ENCODE assay signal across 11 cellular contexts in genomic region chr15:74202461-74203401, GRCh38. TPM values are rescaled to one million over a fixed set of nuclear protein-coding genes. Genes with fewer than 3 reads are reported as not detected.
DNase-seq lines count a peak whose midpoint lies in the region; ATAC-seq and TF ChIP-seq lines count a peak whose summit lies in the region.
"Had no signal": no experiment of that assay in that cellular context is flagged by ENCODE, and none has a peak within 500 bp of the region (broad histone marks: within the 10 kb centered on the region; RNA-seq: fewer than 3 reads in every experiment).

TSS of gene STRA6 (minus strand) at chr15:74202787. CDS start at chr15:74202267, 520 bp downstream.

- ATAC-seq in foreskin keratinocyte (peak; percentile 23), GM19452 (IDR thresholded peaks at IDR 0.05; ENCODE audit: unreplicated experiment) (no peak), HG03442 (IDR thresholded peaks at IDR 0.05; ENCODE audit: unreplicated experiment) (no peak)

- H3K27ac Mint-ChIP-seq in activated naive CD4-positive, alpha-beta T cell treated with anti-CD3 and anti-CD28 coated beads, Interleukin-2, amount 50 U/mL, for 24 hours, result peak within 1 kb of the TSS; percentile 55
- H3K27ac Mint-ChIP-seq: CD4-positive, CD25-positive, alpha-beta regulatory T cell had no signal

- no peak within 1 kb of the TSS for H3K27ac ChIP-seq in foreskin keratinocyte
- H3K27ac ChIP-seq: sigmoid colon had no signal

- no peaks in the 10 kb centered on the region for H3K9me3 Mint-ChIP-seq in activated naive CD4-positive, alpha-beta T cell treated with anti-CD3 and anti-CD28 coated beads, Interleukin-2, amount 50 U/mL, for 24 hours

- peak; percentile 40 for TF ChIP-seq CTCF in foreskin keratinocyte (conservative IDR thresholded peaks at IDR 0.05)

- H3K36me3 Mint-ChIP-seq in activated naive CD4-positive, alpha-beta T cell treated with anti-CD3 and anti-CD28 coated beads, Interleukin-2, amount 50 U/mL, for 24 hours, result no peaks in the 10 kb centered on the region
- H3K36me3 Mint-ChIP-seq: CD4-positive, CD25-positive, alpha-beta regulatory T cell had no signal

- peaks cover 3% of the 10 kb centered on the region for H3K27me3 Mint-ChIP-seq in activated naive CD4-positive, alpha-beta T cell treated with anti-CD3 and anti-CD28 coated beads, Interleukin-2, amount 50 U/mL, for 24 hours

- DNase-seq in activated naive CD4-positive, alpha-beta T cell (lab: John Stamatoyannopoulos, UW), result no peak
- DNase-seq in RPMI7951 (ENCODE audit: low read depth), result peak; percentile 91
- DNase-seq in foreskin keratinocyte, result no peak
- DNase-seq in ureter (ENCODE audit: low spot score), result peak; percentile 65
- DNase-seq in activated naive CD4-positive, alpha-beta T cell treated with anti-CD3 and anti-CD28 coated beads, Interleukin-2, amount 50 U/mL, for 16 hours, result no peak
- DNase-seq: CD4-positive, CD25-positive, alpha-beta regulatory T cell; sigmoid colon had no signal

- H3K4me1 Mint-ChIP-seq in activated naive CD4-positive, alpha-beta T cell treated with anti-CD3 and anti-CD28 coated beads, Interleukin-2, amount 50 U/mL, for 24 hours, result no peaks in the 10 kb centered on the region
- H3K4me1 Mint-ChIP-seq: CD4-positive, CD25-positive, alpha-beta regulatory T cell had no signal

- no peaks in the 10 kb centered on the region for H3K4me1 ChIP-seq in foreskin keratinocyte

- H3K4me3 Mint-ChIP-seq in activated naive CD4-positive, alpha-beta T cell treated with anti-CD3 and anti-CD28 coated beads, Interleukin-2, amount 50 U/mL, for 24 hours, result no peak within 1 kb of the TSS
- H3K4me3 Mint-ChIP-seq: CD4-positive, CD25-positive, alpha-beta regulatory T cell had no signal

- peaks cover 58% of the 10 kb centered on the region for H3K27me3 ChIP-seq in foreskin keratinocyte

RNA-seq across cellular contexts. Expression of gene STRA6, which starts in this region (rescaled TPM):
- total RNA-seq in RPMI7951 (2014; rRNA removed; shearing (Covaris generic)), result 95.7 and 114 TPM in 2 replicates
- total RNA-seq in foreskin keratinocyte (not detected in 2 replicates), ureter (50.9 TPM)
- not detected in 2 replicates for polyA plus RNA-seq in foreskin keratinocyte
- total RNA-seq: activated CD8-positive, alpha-beta memory T cell treated with anti-CD3 and anti-CD28 coated beads for 36 hours; CD4-positive, CD25-positive, alpha-beta regulatory T cell had no signal
- polyA plus RNA-seq: CD4-positive, CD25-positive, alpha-beta regulatory T cell had no signal

Comparison
In these comparisons a context has a peak if more than half of its experiments do, and no peak if none do; other contexts are left out.
1. RNA of gene STRA6 (total RNA-seq): 95.7 to 114 TPM in RPMI7951 and 50.9 TPM in ureter (single experiment); not detected in foreskin keratinocyte; every median in the first group is over 10 times any median in the second.
2. Peak in ATAC-seq in foreskin keratinocyte; RNA of the gene not detected or under 1 TPM.
3. DNase-seq: peak in RPMI7951 (single experiment) and ureter (single experiment); none in activated naive CD4-positive, alpha-beta T cell (0 of 4), foreskin keratinocyte (0 of 2) and activated naive CD4-positive, alpha-beta T cell treated with anti-CD3 and anti-CD28 coated beads, Interleukin-2, amount 50 U/mL, for 16 hours (single experiment).